ENCODE assay signal across 25 cellular contexts in the genomic region with DNA sequence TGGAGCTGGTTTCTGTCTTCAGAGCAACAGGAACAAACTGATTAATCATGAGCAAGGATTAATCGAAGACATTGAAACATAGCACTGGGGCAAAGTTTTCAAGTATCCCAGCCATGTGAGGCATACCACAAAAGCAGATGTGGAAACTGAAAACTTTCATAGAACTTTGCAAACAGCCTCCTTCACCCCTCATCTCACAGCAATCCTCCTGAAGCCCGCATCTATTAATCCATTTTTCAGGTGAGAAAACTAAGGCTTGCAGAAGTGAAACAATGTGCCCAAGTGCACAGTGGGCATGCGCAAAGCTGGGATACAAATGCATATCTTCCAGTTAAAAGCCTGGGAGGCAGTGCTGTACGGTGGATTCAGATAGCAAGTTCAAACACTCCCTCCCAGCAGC.
"Had no signal": no experiment of that assay in that cellular context is flagged by ENCODE, and none has a peak within 500 bp of the region (broad histone marks: within the 10 kb centered on the region; RNA-seq: fewer than 3 reads in every experiment).

No MANE protein-coding gene starts in this region.

- H3K4me3 ChIP-seq: left ventricle myocardium inferior, lung, neural progenitor cell, right atrium auricular region, right lobe of liver, smooth muscle cell, tibial nerve, upper lobe of left lung had no signal

- H2AFZ ChIP-seq: neural progenitor cell, parathyroid adenoma had no signal

- H3K36me3 ChIP-seq: left ventricle myocardium inferior, neural progenitor cell, neutrophil, right atrium auricular region, right lobe of liver, tibial nerve, upper lobe of left lung had no signal

- H3K9ac ChIP-seq: neural progenitor cell, parathyroid adenoma had no signal

- H3K79me2 ChIP-seq: parathyroid adenoma had no signal

- DNase-seq: hypothalamus; immature natural killer cell; left ventricle myocardium inferior; mesendoderm; naive B cell; natural killer cell; nephron progenitor cell; occipital lobe; right lobe of liver; stimulated activated CD4-positive, alpha-beta T cell treated with anti-CD3 and anti-CD28 coated beads, Interleukin-1b, Interleukin-23, amount 100 ng/mL, for 48 hours; stimulated activated CD4-positive, alpha-beta T cell treated with anti-CD3 and anti-CD28 coated beads, Interleukin-2, amount 100 ng/mL, for 48 hours; stimulated activated CD4-positive, alpha-beta T cell treated with anti-CD3 and anti-CD28 coated beads, Interleukin-4, amount 100 ng/mL, for 4 hours; stimulated activated CD8-positive, alpha-beta memory T cell treated with anti-CD3 and anti-CD28 coated beads, Interleukin-4, amount 100 ng/mL, for 48 hours; stimulated activated naive CD4-positive, alpha-beta T cell treated with Interleukin-2 at 50 U/mL for 16 hours; stimulated activated naive CD8-positive, alpha-beta T cell treated with anti-CD3 and anti-CD28 coated beads, Interleukin-15, amount 100 ng/mL, for 72 hours; substantia nigra; upper lobe of left lung had no signal

- ATAC-seq: natural killer cell; right lobe of liver; stimulated activated memory B cell treated with anti-CD40 and anti-IgM and Interleukin-4, amounts not matched to agents 10 μg/mL and 1 μg/mL and 100 μg/mL, for 72 hours; stimulated activated naive CD8-positive, alpha-beta T cell treated with anti-CD3 and anti-CD28 coated beads, Interleukin-15, amount 100 ng/mL, for 72 hours had no signal

- H3K9me3 ChIP-seq: left ventricle myocardium inferior, neutrophil, right atrium auricular region, right lobe of liver, tibial nerve, upper lobe of left lung had no signal

- H3K27me3 ChIP-seq: neural progenitor cell, right atrium auricular region, right lobe of liver, upper lobe of left lung had no signal

- H3K4me1 ChIP-seq: left ventricle myocardium inferior, neural progenitor cell, parathyroid adenoma, right atrium auricular region, right lobe of liver, tibial nerve, upper lobe of left lung had no signal

- H3K4me2 ChIP-seq: neural progenitor cell, smooth muscle cell had no signal

- H3K27ac ChIP-seq: left ventricle myocardium inferior, neural progenitor cell, neutrophil, parathyroid adenoma, right atrium auricular region, right lobe of liver, tibial nerve, upper lobe of left lung had no signal
